ENCODE assay signal across 8 cellular contexts in genomic region chr14:52950898-52951729, GRCh38. TPM values are rescaled to one million over a fixed set of nuclear protein-coding genes. Genes with fewer than 3 reads are reported as not detected.
DNase-seq lines count a peak whose midpoint lies in the region; ATAC-seq, FAIRE-seq and TF ChIP-seq lines count a peak whose summit lies in the region.

TSS of gene FERMT2 (minus strand) at chr14:52951050. CDS start at chr14:52950568, 482 bp downstream.

- peaks cover 4 to 17% (median 11%) of the 10 kb centered on the region in 10 experiments; a peak in 18 of 20 replicates for H3K4me1 ChIP-seq in BLaER1 treated with 17β-estradiol and CSF1 and Interleukin-3, amounts not matched to agents 10 nM and 100 nM
- no peaks in the 10 kb centered on the region for H3K4me1 ChIP-seq in colonic mucosa
- peaks cover 14% of the 10 kb centered on the region for H3K4me1 ChIP-seq in keratinocyte (ENCODE audit: control insufficient read depth, extremely low read depth, insufficient read depth, low read length)

- H2AFZ ChIP-seq in keratinocyte (ENCODE audit: control insufficient read depth, low read length): peak within 1 kb of the TSS; percentile 75

- H3K9me1 ChIP-seq in keratinocyte (ENCODE audit: control insufficient read depth, extremely low read depth, insufficient read depth, low read length): no peaks in the 10 kb centered on the region

- H3K27ac ChIP-seq in BLaER1 treated with 17β-estradiol and CSF1 and Interleukin-3, amounts not matched to agents 10 nM and 100 nM: peak within 1 kb of the TSS in 2 of 11 experiments; percentile 52 to 59; a peak in 4 of 22 replicates
- peak within 1 kb of the TSS; percentile 83 for H3K27ac ChIP-seq in colonic mucosa
- H3K27ac ChIP-seq in keratinocyte (ENCODE audit: control insufficient read depth, insufficient read depth, low read length): peak within 1 kb of the TSS; percentile 27
- peak within 1 kb of the TSS; percentile 83 to 99 (median 91) for H3K27ac ChIP-seq in skin epidermis

- H3K4me3 Mint-ChIP-seq in T-helper 1 cell treated with Interleukin-12 subunit alpha and Interleukin-12 subunit beta and Interleukin-4 antibody, amounts not matched to agents 30 μg/mL and 1 μg/mL, for 36 hours: peak within 1 kb of the TSS; percentile 87

- no peaks in the 10 kb centered on the region for H3K36me3 ChIP-seq in BLaER1 treated with 17β-estradiol and CSF1 and Interleukin-3, amounts not matched to agents 10 nM and 100 nM
- no peaks in the 10 kb centered on the region for H3K36me3 ChIP-seq in colonic mucosa
- H3K36me3 ChIP-seq in keratinocyte (ENCODE audit: control insufficient read depth in 2 of 2, extremely low read depth in 1 of 2, insufficient read depth in 2 of 2, low read length in 2 of 2): no peaks in the 10 kb centered on the region

- H3K4me3 ChIP-seq in BLaER1 treated with 17β-estradiol and CSF1 and Interleukin-3, amounts not matched to agents 10 nM and 100 nM: peak within 1 kb of the TSS; percentile 63 to 84 (median 73)
- H3K4me3 ChIP-seq in colonic mucosa (peak within 1 kb of the TSS; percentile 61), keratinocyte (ENCODE audit: control insufficient read depth in 2 of 3, extremely low read depth in 1 of 3, insufficient read depth in 2 of 3, low read depth in 1 of 3, low read length in 3 of 3) (peak within 1 kb of the TSS; percentile 69 to 88 (median 86)), skin epidermis (peak within 1 kb of the TSS; percentile 58 to 83 (median 76))

- no peak for TF ChIP-seq CTCF in colonic mucosa (IDR thresholded peaks at IDR 0.05)
- no peak for TF ChIP-seq CTCF in keratinocyte (optimal IDR thresholded peaks at IDR 0.05 in 1 of 3, IDR thresholded peaks at IDR 0.05 in 1 of 3, conservative IDR thresholded peaks at IDR 0.05 in 1 of 3; ENCODE audit: extremely low read depth in 1 of 3, insufficient read depth in 2 of 3, low read length in 3 of 3)

- FAIRE-seq in keratinocyte (lab: Jason Lieb, UNC): no peak

- H3K4me1 Mint-ChIP-seq in T-helper 1 cell treated with Interleukin-12 subunit alpha and Interleukin-12 subunit beta and Interleukin-4 antibody, amounts not matched to agents 30 μg/mL and 1 μg/mL, for 36 hours (ENCODE audit: low read depth): peaks cover 21% of the 10 kb centered on the region

- H3K9me3 Mint-ChIP-seq in T-helper 1 cell treated with Interleukin-12 subunit alpha and Interleukin-12 subunit beta and Interleukin-4 antibody, amounts not matched to agents 30 μg/mL and 1 μg/mL, for 36 hours: no peaks in the 10 kb centered on the region

- H3K9ac ChIP-seq in BLaER1 treated with 17β-estradiol and CSF1 and Interleukin-3, amounts not matched to agents 10 nM and 100 nM: peak within 1 kb of the TSS; percentile 42 to 79 (median 70); a peak in 21 of 22 replicates
- H3K9ac ChIP-seq in colonic mucosa (ENCODE audit: low read depth in 2 of 2, low read length in 2 of 2) (peak within 1 kb of the TSS; percentile 69 to 78), keratinocyte (ENCODE audit: control insufficient read depth, extremely low read depth, insufficient read depth, low read length) (peak within 1 kb of the TSS; percentile 69)

- H3K36me3 Mint-ChIP-seq in T-helper 1 cell treated with Interleukin-12 subunit alpha and Interleukin-12 subunit beta and Interleukin-4 antibody, amounts not matched to agents 30 μg/mL and 1 μg/mL, for 36 hours (ENCODE audit: low read depth): peaks cover 3% of the 10 kb centered on the region

- dilution Hi-C loops in keratinocyte (cut with MboI; ENCODE audit: extremely low pct_ligation_motif_present, low sequenced_read_pairs): no loop called here

- peaks cover 57 to 79% (median 68%) of the 10 kb centered on the region in 11 experiments for H3K27me3 ChIP-seq in BLaER1 treated with 17β-estradiol and CSF1 and Interleukin-3, amounts not matched to agents 10 nM and 100 nM
- H3K27me3 ChIP-seq in colonic mucosa (peaks cover 7% of the 10 kb centered on the region), keratinocyte (ENCODE audit: control insufficient read depth, extremely low read depth, insufficient read depth, low read length) (no peaks in the 10 kb centered on the region)

- H3K27ac Mint-ChIP-seq in T-helper 1 cell treated with Interleukin-12 subunit alpha and Interleukin-12 subunit beta and Interleukin-4 antibody, amounts not matched to agents 30 μg/mL and 1 μg/mL, for 36 hours: peak within 1 kb of the TSS; percentile 43

- ATAC-seq in GM19438 (IDR thresholded peaks at IDR 0.05; ENCODE audit: low read depth, unreplicated experiment) (peak; percentile 61), HG03520 (IDR thresholded peaks at IDR 0.05; ENCODE audit: unreplicated experiment) (no peak)

- H4K20me1 ChIP-seq in BLaER1 treated with 17β-estradiol and CSF1 and Interleukin-3, amounts not matched to agents 10 nM and 100 nM: peaks cover 0 to 30% (median 0%) of the 10 kb centered on the region in 11 experiments; a peak in 10 of 22 replicates
- no peaks in the 10 kb centered on the region for H4K20me1 ChIP-seq in keratinocyte (ENCODE audit: control insufficient read depth, extremely low read depth, insufficient read depth, low read length)

- H3K79me2 ChIP-seq in keratinocyte (ENCODE audit: control insufficient read depth, insufficient read depth, low read length): peaks cover 3% of the 10 kb centered on the region

- intact Hi-C loops in colonic mucosa (cut with DNase I): no loop called here

- H3K4me2 ChIP-seq in BLaER1 treated with 17β-estradiol and CSF1 and Interleukin-3, amounts not matched to agents 10 nM and 100 nM: peak within 1 kb of the TSS; percentile 92 to 100 (median 98)
- H3K4me2 ChIP-seq in keratinocyte (ENCODE audit: control insufficient read depth, extremely low read depth, insufficient read depth, low read depth, low read length): peak within 1 kb of the TSS; percentile 91

- DNase-seq in NCI-H1092 (lab: John Stamatoyannopoulos, UW): peak; percentile 81
- DNase-seq in colonic mucosa: peak; percentile 66
- no peak for DNase-seq in keratinocyte (ENCODE audit: low read depth, low spot score)

- H3K27me3 Mint-ChIP-seq in T-helper 1 cell treated with Interleukin-12 subunit alpha and Interleukin-12 subunit beta and Interleukin-4 antibody, amounts not matched to agents 30 μg/mL and 1 μg/mL, for 36 hours (ENCODE audit: low read depth): peaks cover 65% of the 10 kb centered on the region

- no peaks in the 10 kb centered on the region for H3K9me3 ChIP-seq in BLaER1 treated with 17β-estradiol and CSF1 and Interleukin-3, amounts not matched to agents 10 nM and 100 nM (replicated peaks in 1 of 11)
- H3K9me3 ChIP-seq in colonic mucosa (no peaks in the 10 kb centered on the region), keratinocyte (ENCODE audit: control insufficient read depth, low read depth, low read length) (no peaks in the 10 kb centered on the region)

RNA-seq across cellular contexts. Expression of gene FERMT2, which starts in this region (rescaled TPM):
- 10 to 100 TPM in 1 of 2 donors, 1 to 10 TPM in 1; 6.3 to 43.9 TPM for total RNA-seq in colonic mucosa
- 9.7 to 19.6 TPM (median 15.0 TPM) in 3 replicates for polyA plus RNA-seq in keratinocyte
- 23.4 TPM for polyA plus RNA-seq in keratinocyte (2011; ENCODE audit: low read depth)
- polyA plus RNA-seq in keratinocyte (2011; cell fraction: cytosol; rRNA removed): 10.9 and 20.5 TPM in 2 replicates
- 23.4 and 34.5 TPM in 2 replicates for polyA plus RNA-seq in keratinocyte (2011; cell fraction: nucleus; rRNA removed)
- polyA plus RNA-seq in keratinocyte (2012; ENCODE audit: low replicate concordance): 6.4 and 12.0 TPM in 2 replicates
- polyA minus RNA-seq in keratinocyte: 8.0 to 16.8 TPM (median 10.6 TPM) in 3 replicates
- polyA minus RNA-seq in keratinocyte (2011; cell fraction: cytosol; rRNA and poly(A)+ RNA removed): 13.6 TPM
- polyA minus RNA-seq in keratinocyte (2011; cell fraction: nucleus; rRNA and poly(A)+ RNA removed): 12.3 and 21.5 TPM in 2 replicates
